Comparison of ENCODE assay signal across 1 cellular context in the genomic region with DNA sequence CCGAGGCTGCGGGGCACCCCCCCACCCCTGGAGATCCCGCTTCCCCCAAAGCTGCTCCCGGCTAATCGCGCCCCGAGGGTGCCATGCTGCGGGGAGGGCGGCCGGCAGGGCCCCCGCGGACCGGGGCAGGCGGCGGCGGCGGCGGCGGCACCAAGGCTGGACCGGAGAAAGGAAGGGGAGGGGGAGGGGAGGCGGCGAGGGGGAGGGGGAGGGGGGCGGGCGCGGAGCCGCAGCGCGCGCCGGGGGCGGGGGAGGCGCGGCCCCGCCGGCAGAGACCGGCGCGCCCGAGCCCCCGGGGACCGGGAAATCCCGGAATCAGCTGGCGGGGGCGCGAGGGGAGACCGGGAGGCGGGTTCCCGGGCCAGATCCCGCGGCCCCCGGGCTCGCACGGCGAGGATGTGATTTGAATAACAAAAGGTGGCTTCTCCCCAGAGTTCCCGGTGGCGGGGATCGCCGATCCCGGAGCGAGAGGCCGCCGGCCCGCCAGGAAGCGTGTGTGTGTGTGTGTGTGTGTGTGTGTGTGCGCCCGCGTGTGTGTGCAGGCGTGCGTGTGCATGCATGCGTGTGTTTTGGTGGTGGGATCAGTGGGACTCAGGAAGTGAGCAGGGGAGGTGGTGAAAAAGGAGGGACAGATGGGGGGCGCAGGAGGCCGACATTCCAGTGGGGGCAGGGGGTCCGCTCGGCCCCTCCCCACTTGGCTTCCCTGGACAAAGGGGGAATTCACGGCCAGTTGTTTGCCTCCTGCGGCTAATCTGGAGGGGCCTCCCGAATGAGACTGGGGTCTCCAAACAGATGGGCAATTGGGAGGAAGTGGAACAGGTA.
TF ChIP-seq lines count a peak whose summit lies in the region.

No MANE protein-coding gene starts in this region.

TF ChIP-seq in K562, 482 proteins besides CTCF, POLR2A, EP300 and RAD21 (continued from another document and continues in another):
- TF ChIP-seq, protein P1, sequence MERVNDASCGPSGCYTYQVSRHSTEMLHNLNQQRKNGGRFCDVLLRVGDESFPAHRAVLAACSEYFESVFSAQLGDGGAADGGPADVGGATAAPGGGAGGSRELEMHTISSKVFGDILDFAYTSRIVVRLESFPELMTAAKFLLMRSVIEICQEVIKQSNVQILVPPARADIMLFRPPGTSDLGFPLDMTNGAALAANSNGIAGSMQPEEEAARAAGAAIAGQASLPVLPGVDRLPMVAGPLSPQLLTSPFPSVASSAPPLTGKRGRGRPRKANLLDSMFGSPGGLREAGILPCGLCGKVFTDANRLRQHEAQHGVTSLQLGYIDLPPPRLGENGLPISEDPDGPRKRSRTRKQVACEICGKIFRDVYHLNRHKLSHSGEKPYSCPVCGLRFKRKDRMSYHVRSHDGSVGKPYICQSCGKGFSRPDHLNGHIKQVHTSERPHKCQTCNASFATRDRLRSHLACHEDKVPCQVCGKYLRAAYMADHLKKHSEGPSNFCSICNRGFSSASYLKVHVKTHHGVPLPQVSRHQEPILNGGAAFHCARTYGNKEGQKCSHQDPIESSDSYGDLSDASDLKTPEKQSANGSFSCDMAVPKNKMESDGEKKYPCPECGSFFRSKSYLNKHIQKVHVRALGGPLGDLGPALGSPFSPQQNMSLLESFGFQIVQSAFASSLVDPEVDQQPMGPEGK (CRISPR knock-in tag; IDR thresholded peaks at IDR 0.05; ENCODE audit: borderline replicate concordance): no peak
- TF ChIP-seq, protein P2, sequence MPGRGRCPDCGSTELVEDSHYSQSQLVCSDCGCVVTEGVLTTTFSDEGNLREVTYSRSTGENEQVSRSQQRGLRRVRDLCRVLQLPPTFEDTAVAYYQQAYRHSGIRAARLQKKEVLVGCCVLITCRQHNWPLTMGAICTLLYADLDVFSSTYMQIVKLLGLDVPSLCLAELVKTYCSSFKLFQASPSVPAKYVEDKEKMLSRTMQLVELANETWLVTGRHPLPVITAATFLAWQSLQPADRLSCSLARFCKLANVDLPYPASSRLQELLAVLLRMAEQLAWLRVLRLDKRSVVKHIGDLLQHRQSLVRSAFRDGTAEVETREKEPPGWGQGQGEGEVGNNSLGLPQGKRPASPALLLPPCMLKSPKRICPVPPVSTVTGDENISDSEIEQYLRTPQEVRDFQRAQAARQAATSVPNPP (IDR thresholded peaks at IDR 0.05; ENCODE audit: borderline replicate concordance, insufficient read depth, insufficient read length): no peak
- no peak for TF ChIP-seq EZH2 (IDR thresholded peaks at IDR 0.05; ENCODE audit: borderline replicate concordance, low read depth, low read length)
- peak; percentile 69 for TF ChIP-seq HDAC2 (IDR thresholded peaks at IDR 0.05)
- peak; percentile 65 for TF ChIP-seq KDM5B (IDR thresholded peaks at IDR 0.05; ENCODE audit: insufficient replicate concordance, low read depth, low read length)
- no peak for TF ChIP-seq ZNF717 (CRISPR knock-in tag; IDR thresholded peaks at IDR 0.05)
- TF ChIP-seq, protein P3, sequence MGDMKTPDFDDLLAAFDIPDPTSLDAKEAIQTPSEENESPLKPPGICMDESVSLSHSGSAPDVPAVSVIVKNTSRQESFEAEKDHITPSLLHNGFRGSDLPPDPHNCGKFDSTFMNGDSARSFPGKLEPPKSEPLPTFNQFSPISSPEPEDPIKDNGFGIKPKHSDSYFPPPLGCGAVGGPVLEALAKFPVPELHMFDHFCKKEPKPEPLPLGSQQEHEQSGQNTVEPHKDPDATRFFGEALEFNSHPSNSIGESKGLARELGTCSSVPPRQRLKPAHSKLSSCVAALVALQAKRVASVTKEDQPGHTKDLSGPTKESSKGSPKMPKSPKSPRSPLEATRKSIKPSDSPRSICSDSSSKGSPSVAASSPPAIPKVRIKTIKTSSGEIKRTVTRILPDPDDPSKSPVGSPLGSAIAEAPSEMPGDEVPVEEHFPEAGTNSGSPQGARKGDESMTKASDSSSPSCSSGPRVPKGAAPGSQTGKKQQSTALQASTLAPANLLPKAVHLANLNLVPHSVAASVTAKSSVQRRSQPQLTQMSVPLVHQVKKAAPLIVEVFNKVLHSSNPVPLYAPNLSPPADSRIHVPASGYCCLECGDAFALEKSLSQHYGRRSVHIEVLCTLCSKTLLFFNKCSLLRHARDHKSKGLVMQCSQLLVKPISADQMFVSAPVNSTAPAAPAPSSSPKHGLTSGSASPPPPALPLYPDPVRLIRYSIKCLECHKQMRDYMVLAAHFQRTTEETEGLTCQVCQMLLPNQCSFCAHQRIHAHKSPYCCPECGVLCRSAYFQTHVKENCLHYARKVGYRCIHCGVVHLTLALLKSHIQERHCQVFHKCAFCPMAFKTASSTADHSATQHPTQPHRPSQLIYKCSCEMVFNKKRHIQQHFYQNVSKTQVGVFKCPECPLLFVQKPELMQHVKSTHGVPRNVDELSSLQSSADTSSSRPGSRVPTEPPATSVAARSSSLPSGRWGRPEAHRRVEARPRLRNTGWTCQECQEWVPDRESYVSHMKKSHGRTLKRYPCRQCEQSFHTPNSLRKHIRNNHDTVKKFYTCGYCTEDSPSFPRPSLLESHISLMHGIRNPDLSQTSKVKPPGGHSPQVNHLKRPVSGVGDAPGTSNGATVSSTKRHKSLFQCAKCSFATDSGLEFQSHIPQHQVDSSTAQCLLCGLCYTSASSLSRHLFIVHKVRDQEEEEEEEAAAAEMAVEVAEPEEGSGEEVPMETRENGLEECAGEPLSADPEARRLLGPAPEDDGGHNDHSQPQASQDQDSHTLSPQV (IDR thresholded peaks at IDR 0.05): no peak
- TF ChIP-seq, protein P4, sequence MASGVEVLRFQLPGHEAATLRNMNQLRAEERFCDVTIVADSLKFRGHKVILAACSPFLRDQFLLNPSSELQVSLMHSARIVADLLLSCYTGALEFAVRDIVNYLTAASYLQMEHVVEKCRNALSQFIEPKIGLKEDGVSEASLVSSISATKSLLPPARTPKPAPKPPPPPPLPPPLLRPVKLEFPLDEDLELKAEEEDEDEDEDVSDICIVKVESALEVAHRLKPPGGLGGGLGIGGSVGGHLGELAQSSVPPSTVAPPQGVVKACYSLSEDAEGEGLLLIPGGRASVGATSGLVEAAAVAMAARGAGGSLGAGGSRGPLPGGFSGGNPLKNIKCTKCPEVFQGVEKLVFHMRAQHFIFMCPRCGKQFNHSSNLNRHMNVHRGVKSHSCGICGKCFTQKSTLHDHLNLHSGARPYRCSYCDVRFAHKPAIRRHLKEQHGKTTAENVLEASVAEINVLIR (CRISPR knock-in tag; IDR thresholded peaks at IDR 0.05): no peak
- TF ChIP-seq LCOR (CRISPR knock-in tag; IDR thresholded peaks at IDR 0.05): no peak
- TF ChIP-seq, protein P5, sequence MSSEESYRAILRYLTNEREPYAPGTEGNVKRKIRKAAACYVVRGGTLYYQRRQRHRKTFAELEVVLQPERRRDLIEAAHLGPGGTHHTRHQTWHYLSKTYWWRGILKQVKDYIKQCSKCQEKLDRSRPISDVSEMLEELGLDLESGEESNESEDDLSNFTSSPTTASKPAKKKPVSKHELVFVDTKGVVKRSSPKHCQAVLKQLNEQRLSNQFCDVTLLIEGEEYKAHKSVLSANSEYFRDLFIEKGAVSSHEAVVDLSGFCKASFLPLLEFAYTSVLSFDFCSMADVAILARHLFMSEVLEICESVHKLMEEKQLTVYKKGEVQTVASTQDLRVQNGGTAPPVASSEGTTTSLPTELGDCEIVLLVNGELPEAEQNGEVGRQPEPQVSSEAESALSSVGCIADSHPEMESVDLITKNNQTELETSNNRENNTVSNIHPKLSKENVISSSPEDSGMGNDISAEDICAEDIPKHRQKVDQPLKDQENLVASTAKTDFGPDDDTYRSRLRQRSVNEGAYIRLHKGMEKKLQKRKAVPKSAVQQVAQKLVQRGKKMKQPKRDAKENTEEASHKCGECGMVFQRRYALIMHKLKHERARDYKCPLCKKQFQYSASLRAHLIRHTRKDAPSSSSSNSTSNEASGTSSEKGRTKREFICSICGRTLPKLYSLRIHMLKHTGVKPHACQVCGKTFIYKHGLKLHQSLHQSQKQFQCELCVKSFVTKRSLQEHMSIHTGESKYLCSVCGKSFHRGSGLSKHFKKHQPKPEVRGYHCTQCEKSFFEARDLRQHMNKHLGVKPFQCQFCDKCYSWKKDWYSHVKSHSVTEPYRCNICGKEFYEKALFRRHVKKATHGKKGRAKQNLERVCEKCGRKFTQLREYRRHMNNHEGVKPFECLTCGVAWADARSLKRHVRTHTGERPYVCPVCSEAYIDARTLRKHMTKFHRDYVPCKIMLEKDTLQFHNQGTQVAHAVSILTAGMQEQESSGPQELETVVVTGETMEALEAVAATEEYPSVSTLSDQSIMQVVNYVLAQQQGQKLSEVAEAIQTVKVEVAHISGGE (CRISPR knock-in tag; IDR thresholded peaks at IDR 0.05): 0 out of 6 replicates have a peak, but pooled peaks of 1 of the 3 experiments have one; percentile 26
- TF ChIP-seq PTRF (tag; IDR thresholded peaks at IDR 0.05): no peak
- peak; percentile 93 for TF ChIP-seq OTX1 (CRISPR knock-in tag; IDR thresholded peaks at IDR 0.05)
- TF ChIP-seq ZNF311 (CRISPR knock-in tag; IDR thresholded peaks at IDR 0.05): no peak
- no peak for TF ChIP-seq NR3C1 (CRISPR knock-in tag; IDR thresholded peaks at IDR 0.05)
- TF ChIP-seq ELF2 (CRISPR knock-in tag; IDR thresholded peaks at IDR 0.05): peak; percentile 47; the same call in 1 of the 2 replicates
- TF ChIP-seq ZNF445 (CRISPR knock-in tag; IDR thresholded peaks at IDR 0.05; ENCODE audit: low read depth): no peak
- TF ChIP-seq TOE1 (IDR thresholded peaks at IDR 0.05; ENCODE audit: borderline replicate concordance): peak; percentile 72
- TF ChIP-seq TOE1 (CRISPR knock-in tag; IDR thresholded peaks at IDR 0.05; ENCODE audit: borderline replicate concordance, low read depth): no peak
- TF ChIP-seq, protein P6, sequence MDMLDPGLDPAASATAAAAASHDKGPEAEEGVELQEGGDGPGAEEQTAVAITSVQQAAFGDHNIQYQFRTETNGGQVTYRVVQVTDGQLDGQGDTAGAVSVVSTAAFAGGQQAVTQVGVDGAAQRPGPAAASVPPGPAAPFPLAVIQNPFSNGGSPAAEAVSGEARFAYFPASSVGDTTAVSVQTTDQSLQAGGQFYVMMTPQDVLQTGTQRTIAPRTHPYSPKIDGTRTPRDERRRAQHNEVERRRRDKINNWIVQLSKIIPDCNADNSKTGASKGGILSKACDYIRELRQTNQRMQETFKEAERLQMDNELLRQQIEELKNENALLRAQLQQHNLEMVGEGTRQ (CRISPR knock-in tag; IDR thresholded peaks at IDR 0.05): no peak
- TF ChIP-seq, protein P7, sequence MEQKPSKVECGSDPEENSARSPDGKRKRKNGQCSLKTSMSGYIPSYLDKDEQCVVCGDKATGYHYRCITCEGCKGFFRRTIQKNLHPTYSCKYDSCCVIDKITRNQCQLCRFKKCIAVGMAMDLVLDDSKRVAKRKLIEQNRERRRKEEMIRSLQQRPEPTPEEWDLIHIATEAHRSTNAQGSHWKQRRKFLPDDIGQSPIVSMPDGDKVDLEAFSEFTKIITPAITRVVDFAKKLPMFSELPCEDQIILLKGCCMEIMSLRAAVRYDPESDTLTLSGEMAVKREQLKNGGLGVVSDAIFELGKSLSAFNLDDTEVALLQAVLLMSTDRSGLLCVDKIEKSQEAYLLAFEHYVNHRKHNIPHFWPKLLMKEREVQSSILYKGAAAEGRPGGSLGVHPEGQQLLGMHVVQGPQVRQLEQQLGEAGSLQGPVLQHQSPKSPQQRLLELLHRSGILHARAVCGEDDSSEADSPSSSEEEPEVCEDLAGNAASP (IDR thresholded peaks at IDR 0.05): no peak
- TF ChIP-seq RBM39 (optimal IDR thresholded peaks at IDR 0.05; ENCODE audit: low read depth, low read length): no peak
- no peak for TF ChIP-seq SIX5 (IDR thresholded peaks at IDR 0.05; ENCODE audit: borderline replicate concordance in 1 of 2, insufficient read depth in 1 of 2, low read depth in 1 of 2, low read length in 2 of 2)
- no peak for TF ChIP-seq PPARD (CRISPR knock-in tag; IDR thresholded peaks at IDR 0.05)
- TF ChIP-seq MTA1 (IDR thresholded peaks at IDR 0.05; ENCODE audit: borderline replicate concordance): peak; percentile 72; the same call in 1 of the 2 replicates
- TF ChIP-seq SREBF2 (CRISPR knock-in tag; IDR thresholded peaks at IDR 0.05): no peak
- TF ChIP-seq JUNB (CRISPR knock-in tag; conservative IDR thresholded peaks at IDR 0.05): no peak
- TF ChIP-seq CBFA2T2 (conservative IDR thresholded peaks at IDR 0.05): no peak
- no peak for TF ChIP-seq FOXJ2 (tag; IDR thresholded peaks at IDR 0.05)
- no peak for TF ChIP-seq KDM2B (CRISPR knock-in tag; IDR thresholded peaks at IDR 0.05)
- TF ChIP-seq ZNF785 (CRISPR knock-in tag; IDR thresholded peaks at IDR 0.05): no peak
- peak; percentile 73 for TF ChIP-seq RBFOX2 (IDR thresholded peaks at IDR 0.05; ENCODE audit: low read depth, low read length)
- TF ChIP-seq, protein P8, sequence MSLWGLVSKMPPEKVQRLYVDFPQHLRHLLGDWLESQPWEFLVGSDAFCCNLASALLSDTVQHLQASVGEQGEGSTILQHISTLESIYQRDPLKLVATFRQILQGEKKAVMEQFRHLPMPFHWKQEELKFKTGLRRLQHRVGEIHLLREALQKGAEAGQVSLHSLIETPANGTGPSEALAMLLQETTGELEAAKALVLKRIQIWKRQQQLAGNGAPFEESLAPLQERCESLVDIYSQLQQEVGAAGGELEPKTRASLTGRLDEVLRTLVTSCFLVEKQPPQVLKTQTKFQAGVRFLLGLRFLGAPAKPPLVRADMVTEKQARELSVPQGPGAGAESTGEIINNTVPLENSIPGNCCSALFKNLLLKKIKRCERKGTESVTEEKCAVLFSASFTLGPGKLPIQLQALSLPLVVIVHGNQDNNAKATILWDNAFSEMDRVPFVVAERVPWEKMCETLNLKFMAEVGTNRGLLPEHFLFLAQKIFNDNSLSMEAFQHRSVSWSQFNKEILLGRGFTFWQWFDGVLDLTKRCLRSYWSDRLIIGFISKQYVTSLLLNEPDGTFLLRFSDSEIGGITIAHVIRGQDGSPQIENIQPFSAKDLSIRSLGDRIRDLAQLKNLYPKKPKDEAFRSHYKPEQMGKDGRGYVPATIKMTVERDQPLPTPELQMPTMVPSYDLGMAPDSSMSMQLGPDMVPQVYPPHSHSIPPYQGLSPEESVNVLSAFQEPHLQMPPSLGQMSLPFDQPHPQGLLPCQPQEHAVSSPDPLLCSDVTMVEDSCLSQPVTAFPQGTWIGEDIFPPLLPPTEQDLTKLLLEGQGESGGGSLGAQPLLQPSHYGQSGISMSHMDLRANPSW (CRISPR knock-in tag; IDR thresholded peaks at IDR 0.05): no peak
- TF ChIP-seq SPI1 (IDR thresholded peaks at IDR 0.05; ENCODE audit: borderline replicate concordance, low read depth, low read length): 0 out of 2 replicates have a peak, but pooled peaks have one; percentile 30
- no peak for TF ChIP-seq NCOA6 (IDR thresholded peaks at IDR 0.05)
- no peak for TF ChIP-seq SREBF1 (IDR thresholded peaks at IDR 0.05; ENCODE audit: borderline replicate concordance, low read depth, low read length)
- TF ChIP-seq, protein P9, sequence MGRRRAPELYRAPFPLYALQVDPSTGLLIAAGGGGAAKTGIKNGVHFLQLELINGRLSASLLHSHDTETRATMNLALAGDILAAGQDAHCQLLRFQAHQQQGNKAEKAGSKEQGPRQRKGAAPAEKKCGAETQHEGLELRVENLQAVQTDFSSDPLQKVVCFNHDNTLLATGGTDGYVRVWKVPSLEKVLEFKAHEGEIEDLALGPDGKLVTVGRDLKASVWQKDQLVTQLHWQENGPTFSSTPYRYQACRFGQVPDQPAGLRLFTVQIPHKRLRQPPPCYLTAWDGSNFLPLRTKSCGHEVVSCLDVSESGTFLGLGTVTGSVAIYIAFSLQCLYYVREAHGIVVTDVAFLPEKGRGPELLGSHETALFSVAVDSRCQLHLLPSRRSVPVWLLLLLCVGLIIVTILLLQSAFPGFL (CRISPR knock-in tag; IDR thresholded peaks at IDR 0.05): no peak
- TF ChIP-seq, protein P10, sequence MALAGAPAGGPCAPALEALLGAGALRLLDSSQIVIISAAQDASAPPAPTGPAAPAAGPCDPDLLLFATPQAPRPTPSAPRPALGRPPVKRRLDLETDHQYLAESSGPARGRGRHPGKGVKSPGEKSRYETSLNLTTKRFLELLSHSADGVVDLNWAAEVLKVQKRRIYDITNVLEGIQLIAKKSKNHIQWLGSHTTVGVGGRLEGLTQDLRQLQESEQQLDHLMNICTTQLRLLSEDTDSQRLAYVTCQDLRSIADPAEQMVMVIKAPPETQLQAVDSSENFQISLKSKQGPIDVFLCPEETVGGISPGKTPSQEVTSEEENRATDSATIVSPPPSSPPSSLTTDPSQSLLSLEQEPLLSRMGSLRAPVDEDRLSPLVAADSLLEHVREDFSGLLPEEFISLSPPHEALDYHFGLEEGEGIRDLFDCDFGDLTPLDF (CRISPR knock-in tag; IDR thresholded peaks at IDR 0.05): no peak
- TF ChIP-seq IRF2 (CRISPR knock-in tag; IDR thresholded peaks at IDR 0.05): no peak
